In the genomic region with DNA sequence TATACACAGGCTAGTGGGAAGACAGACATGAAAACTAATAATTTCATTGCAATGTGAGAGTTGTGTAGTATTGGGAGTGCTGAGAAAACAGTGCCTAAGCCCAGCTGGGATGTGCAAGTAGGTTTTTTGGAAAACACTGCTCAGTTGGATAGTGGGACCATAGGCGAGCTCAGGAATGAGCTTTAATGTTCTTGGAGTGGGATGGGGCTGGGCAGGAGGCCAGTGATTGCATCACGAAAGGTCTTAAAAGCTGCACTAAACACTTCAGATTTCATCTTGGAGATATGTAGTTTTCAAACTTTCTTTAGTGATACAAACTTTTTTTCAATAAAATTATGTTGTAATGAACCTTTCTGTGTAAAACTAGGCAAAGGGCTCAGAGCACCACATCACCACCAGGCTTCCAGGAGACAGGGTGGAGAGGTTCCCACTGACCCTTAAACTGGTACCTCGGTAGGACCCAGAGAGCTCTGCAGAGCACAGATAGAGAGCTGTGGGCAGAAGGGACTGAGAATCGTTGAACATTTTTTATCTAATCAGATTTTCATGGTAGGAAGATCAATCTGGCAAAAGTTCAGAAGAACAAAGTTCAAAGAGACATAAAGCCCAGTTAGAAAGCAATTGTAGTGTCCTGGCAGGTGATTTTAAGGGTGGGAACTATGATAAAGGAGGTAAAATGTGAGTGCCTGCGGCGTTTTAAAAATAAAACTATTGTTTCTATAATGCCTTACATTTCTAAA, we compare ENCODE assay signal across 36 cellular contexts.
A peak's percentile ranks its signal among the peaks of the same experiment; 100 is the strongest.
DNase-seq lines count a peak whose midpoint lies in the region; ATAC-seq and TF ChIP-seq lines count a peak whose summit lies in the region.
"Had no signal": no experiment of that assay in that cellular context is flagged by ENCODE, and none has a peak within 500 bp of the region (broad histone marks: within the 10 kb centered on the region; RNA-seq: fewer than 3 reads in every experiment).

No MANE protein-coding gene starts in this region.

- H3K4ac ChIP-seq in mesenchymal stem cell (ENCODE audit: low read depth in 1 of 2, low read length in 2 of 2), result no peak overlapping the region

- H3K9me3 ChIP-seq in mesenchymal stem cell (ENCODE audit: control insufficient read depth, low read length) (no peaks in the 10 kb centered on the region), upper lobe of right lung (no peaks in the 10 kb centered on the region)
- H3K9me3 ChIP-seq: ascending aorta, tibial artery had no signal

- H3K9me3 Mint-ChIP-seq in activated naive CD8-positive, alpha-beta T cell (ENCODE audit: low read depth), result peaks cover 26% of the 10 kb centered on the region
- peaks cover 17% of the 10 kb centered on the region for H3K9me3 Mint-ChIP-seq in activated naive CD8-positive, alpha-beta T cell treated with anti-CD3 and anti-CD28 coated beads for 36 hours
- no peaks in the 10 kb centered on the region for H3K9me3 Mint-ChIP-seq in glutamatergic neuron (ENCODE audit: unreplicated experiment)

- peak overlapping the region; percentile 19 for H3K27ac Mint-ChIP-seq in activated naive CD8-positive, alpha-beta T cell
- H3K27ac Mint-ChIP-seq in activated naive CD8-positive, alpha-beta T cell treated with anti-CD3 and anti-CD28 coated beads for 36 hours, result no peak overlapping the region
- H3K27ac Mint-ChIP-seq in glutamatergic neuron (ENCODE audit: unreplicated experiment), result no peak overlapping the region
- H3K27ac Mint-ChIP-seq: activated CD4-positive, alpha-beta T cell treated with anti-CD3 and anti-CD28 coated beads for 36 hours; activated CD8-positive, alpha-beta T cell treated with anti-CD3 and anti-CD28 coated beads, Interleukin-2, amount 10 ng/mL, durations not matched to agents 7 days and 5 days; activated naive CD4-positive, alpha-beta T cell treated with anti-CD3 and anti-CD28 coated beads, Interleukin-2, amount 50 U/mL, for 24 hours; activated T-helper 2 cell treated with anti-CD3 and anti-CD28 coated beads, Interferon-gamma antibody, Interleukin-2, Interleukin-4, amounts not matched to agents 10 μg/mL and 5 μg/mL and 100 μg/mL, durations not matched to agents 14 hours and 24 hours and 36 hours; memory B cell; T-helper 1 cell treated with Interleukin-12 subunit alpha and Interleukin-12 subunit beta and Interleukin-4 antibody, amounts not matched to agents 30 μg/mL and 1 μg/mL, for 36 hours had no signal

- H2AK5ac ChIP-seq in mesenchymal stem cell (ENCODE audit: low read length, severe bottlenecking), result no peak overlapping the region

- no peak overlapping the region for H3K18ac ChIP-seq in mesenchymal stem cell (ENCODE audit: low read depth in 1 of 2, low read length in 2 of 2)

- 66% methylated on average over 3 of the region's 6 CpGs for WGBS in mesenchymal stem cell

- H3K4me3 Mint-ChIP-seq in activated naive CD8-positive, alpha-beta T cell, result no peak overlapping the region
- H3K4me3 Mint-ChIP-seq in activated naive CD8-positive, alpha-beta T cell treated with anti-CD3 and anti-CD28 coated beads for 36 hours, result no peak overlapping the region
- H3K4me3 Mint-ChIP-seq in glutamatergic neuron (ENCODE audit: unreplicated experiment), result no peak overlapping the region
- H3K4me3 Mint-ChIP-seq: activated CD4-positive, alpha-beta T cell treated with anti-CD3 and anti-CD28 coated beads for 36 hours; activated CD8-positive, alpha-beta T cell treated with anti-CD3 and anti-CD28 coated beads, Interleukin-2, amount 10 ng/mL, durations not matched to agents 7 days and 5 days; activated naive CD4-positive, alpha-beta T cell treated with anti-CD3 and anti-CD28 coated beads, Interleukin-2, amount 50 U/mL, for 24 hours; memory B cell; T-helper 1 cell treated with Interleukin-12 subunit alpha and Interleukin-12 subunit beta and Interleukin-4 antibody, amounts not matched to agents 30 μg/mL and 1 μg/mL, for 36 hours had no signal

- no peak overlapping the region for H3K23ac ChIP-seq in mesenchymal stem cell (ENCODE audit: low read length in 2 of 2)

- H3K27ac ChIP-seq in mesenchymal stem cell (ENCODE audit: low read length, poor library complexity, severe bottlenecking) (no peak overlapping the region), upper lobe of right lung (no peak overlapping the region), RWPE1 (no peak overlapping the region)
- H3K27ac ChIP-seq: 22Rv1, ascending aorta, C4-2B, foreskin keratinocyte, heart right ventricle, tibial artery, VCaP had no signal

- intact Hi-C loops in upper lobe of right lung (cut with DNase I), result no loop called here

- H2BK5ac ChIP-seq in mesenchymal stem cell (ENCODE audit: low read depth, low read length, poor library complexity, severe bottlenecking), result no peak overlapping the region

- peak; percentile 21 for ATAC-seq in upper lobe of right lung
- ATAC-seq: activated CD4-positive, alpha-beta T cell treated with anti-CD3 and anti-CD28 coated beads for 36 hours; activated CD8-positive, alpha-beta T cell treated with anti-CD3 and anti-CD28 coated beads, Interleukin-2, amount 10 ng/mL, durations not matched to agents 7 days and 5 days; foreskin keratinocyte; HCT116; heart right ventricle; SK-N-SH treated with all-trans-retinoic acid at 6 μM for 48 hours had no signal

- H3K27me3 Mint-ChIP-seq in activated naive CD8-positive, alpha-beta T cell, result no peaks in the 10 kb centered on the region
- no peaks in the 10 kb centered on the region for H3K27me3 Mint-ChIP-seq in activated naive CD8-positive, alpha-beta T cell treated with anti-CD3 and anti-CD28 coated beads for 36 hours
- no peaks in the 10 kb centered on the region for H3K27me3 Mint-ChIP-seq in glutamatergic neuron (ENCODE audit: unreplicated experiment)
- H3K27me3 Mint-ChIP-seq: activated CD4-positive, alpha-beta T cell treated with anti-CD3 and anti-CD28 coated beads for 36 hours; activated naive CD4-positive, alpha-beta T cell treated with anti-CD3 and anti-CD28 coated beads, Interleukin-2, amount 50 U/mL, for 24 hours; memory B cell had no signal

- H3K36me3 Mint-ChIP-seq in activated naive CD8-positive, alpha-beta T cell, result peaks cover 17% of the 10 kb centered on the region
- peaks cover 6% of the 10 kb centered on the region for H3K36me3 Mint-ChIP-seq in activated naive CD8-positive, alpha-beta T cell treated with anti-CD3 and anti-CD28 coated beads for 36 hours
- no peaks in the 10 kb centered on the region for H3K36me3 Mint-ChIP-seq in glutamatergic neuron (ENCODE audit: unreplicated experiment)
- H3K36me3 Mint-ChIP-seq: memory B cell had no signal

- no peaks in the 10 kb centered on the region for H3K79me1 ChIP-seq in mesenchymal stem cell (replicated peaks; ENCODE audit: low read length, poor library complexity, severe bottlenecking)

- POLR2A ChIA-PET in RWPE1 (lab: Yijun Ruan, JAX; ENCODE audit: low non-redundant PET), result no interaction called here

- CTCF ChIA-PET in RWPE1 (lab: Yijun Ruan, JAX), result no interaction called here

- H3K4me1 Mint-ChIP-seq in activated naive CD8-positive, alpha-beta T cell (ENCODE audit: low read depth), result peaks cover 36% of the 10 kb centered on the region
- H3K4me1 Mint-ChIP-seq in activated naive CD8-positive, alpha-beta T cell treated with anti-CD3 and anti-CD28 coated beads for 36 hours, result peaks cover 14% of the 10 kb centered on the region
- H3K4me1 Mint-ChIP-seq in glutamatergic neuron (ENCODE audit: low read depth, unreplicated experiment), result no peaks in the 10 kb centered on the region
- H3K4me1 Mint-ChIP-seq: memory B cell had no signal

- H3K4me1 ChIP-seq in mesenchymal stem cell (ENCODE audit: control insufficient read depth, insufficient read depth, low read depth, low read length), result no peaks in the 10 kb centered on the region
- no peaks in the 10 kb centered on the region for H3K4me1 ChIP-seq in upper lobe of right lung
- H3K4me1 ChIP-seq: ascending aorta, Caco-2, foreskin keratinocyte, heart right ventricle, tibial artery had no signal

- no peak overlapping the region for H2BK120ac ChIP-seq in mesenchymal stem cell (ENCODE audit: low read depth, low read length)

- H4K91ac ChIP-seq in mesenchymal stem cell (ENCODE audit: low read length), result no peak overlapping the region

- H2AFZ ChIP-seq in mesenchymal stem cell (ENCODE audit: low read depth, low read length), result no peak overlapping the region

- H2BK12ac ChIP-seq in mesenchymal stem cell (ENCODE audit: low read length in 2 of 2), result no peak overlapping the region

- no peak overlapping the region for H4K8ac ChIP-seq in mesenchymal stem cell (ENCODE audit: low read length)

- TF ChIP-seq CTCF in fibroblast of the aortic adventitia (IDR thresholded peaks at IDR 0.05; ENCODE audit: insufficient read depth, low read length) (no peak), upper lobe of right lung (IDR thresholded peaks at IDR 0.05) (no peak), glutamatergic neuron (IDR thresholded peaks at IDR 0.05; ENCODE audit: partially characterized antibody, unreplicated experiment) (no peak), RWPE1 (conservative IDR thresholded peaks at IDR 0.05; ENCODE audit: low read depth) (no peak)

- no peak overlapping the region for H3K4me3 ChIP-seq in fibroblast of the aortic adventitia (ENCODE audit: low read depth, low read length)
- H3K4me3 ChIP-seq in mesenchymal stem cell (ENCODE audit: insufficient read depth in 1 of 2, low read depth in 1 of 2, low read length in 2 of 2), result no peak overlapping the region
- H3K4me3 ChIP-seq in upper lobe of right lung, result no peak overlapping the region
- H3K4me3 ChIP-seq: ascending aorta, heart right ventricle, tibial artery had no signal

- peak overlapping the region; percentile 32 for H2BK15ac ChIP-seq in mesenchymal stem cell (ENCODE audit: low read depth, poor library complexity, severe bottlenecking)

- no peak overlapping the region for H3K14ac ChIP-seq in mesenchymal stem cell (ENCODE audit: low read length in 2 of 2)

- H3K36me3 ChIP-seq in mesenchymal stem cell (ENCODE audit: control insufficient read depth in 1 of 2, insufficient read depth in 2 of 2, low read depth in 1 of 2, low read length in 2 of 2) (no peaks in the 10 kb centered on the region), upper lobe of right lung (no peaks in the 10 kb centered on the region)
- H3K36me3 ChIP-seq: ascending aorta, heart right ventricle, tibial artery had no signal

- H3K9ac ChIP-seq in mesenchymal stem cell (ENCODE audit: low read length), result no peak overlapping the region

- no peaks in the 10 kb centered on the region for H3K27me3 ChIP-seq in mesenchymal stem cell (ENCODE audit: control insufficient read depth in 1 of 2, insufficient read depth in 1 of 2, low read length in 2 of 2)
- no peaks in the 10 kb centered on the region for H3K27me3 ChIP-seq in upper lobe of right lung
- H3K27me3 ChIP-seq: ascending aorta, heart right ventricle, tibial artery had no signal

- H3K4me2 ChIP-seq in mesenchymal stem cell (ENCODE audit: low read length, poor library complexity, severe bottlenecking), result no peak overlapping the region

- no peak for DNase-seq in activated naive CD8-positive, alpha-beta T cell treated with anti-CD3 and anti-CD28 coated beads for 36 hours
- peak; percentile 51 for DNase-seq in fibroblast of the aortic adventitia (ENCODE audit: low read depth)
- DNase-seq in mesenchymal stem cell, result no peak
- DNase-seq in upper lobe of right lung, result peak; percentile 68
- no peak for DNase-seq in glutamatergic neuron
- DNase-seq in RWPE1 (ENCODE audit: low spot score), result no peak
- DNase-seq in activated T-cell treated with anti-CD3 and anti-CD28 coated beads for 4 hours, result no peak
- DNase-seq: activated CD4-positive, alpha-beta T cell treated with anti-CD3 and anti-CD28 coated beads for 36 hours; activated CD8-positive, alpha-beta T cell treated with anti-CD3 and anti-CD28 coated beads, Interleukin-2, amount 10 ng/mL, durations not matched to agents 7 days and 5 days; Caco-2; DMS53; effector CD4-positive, alpha-beta T cell; foreskin keratinocyte; heart right ventricle; Kasumi-1; kidney; MV-4-11; NCI-H1436; NCI-H2081 treated with DMSO at 0.1 percent for 48 hours; NCI-H2227 treated with DMSO at 0.1 percent for 48 hours; NCI-H526; Right ventricle myocardium superior; stimulated activated CD4-positive, alpha-beta T cell treated with anti-CD3 and anti-CD28 coated beads, Interleukin-12 subunit alpha, Interleukin-12 subunit beta, amount 100 ng/mL, for 4 hours; stimulated activated CD4-positive, alpha-beta T cell treated with anti-CD3 and anti-CD28 coated beads, Interleukin-2, amount 100 ng/mL, for 48 hours; tibial artery had no signal

Comparison
In these comparisons a context has a peak if more than half of its experiments do, and no peak if none do; other contexts are left out.
1. DNase-seq: peak in fibroblast of the aortic adventitia (single experiment) and upper lobe of right lung (single experiment); none in activated naive CD8-positive, alpha-beta T cell treated with anti-CD3 and anti-CD28 coated beads for 36 hours (single experiment), mesenchymal stem cell (single experiment), glutamatergic neuron (single experiment), RWPE1 (single experiment) and activated T-cell treated with anti-CD3 and anti-CD28 coated beads for 4 hours (single experiment).